ENCODE assay signal across 12 cellular contexts in the genomic region with DNA sequence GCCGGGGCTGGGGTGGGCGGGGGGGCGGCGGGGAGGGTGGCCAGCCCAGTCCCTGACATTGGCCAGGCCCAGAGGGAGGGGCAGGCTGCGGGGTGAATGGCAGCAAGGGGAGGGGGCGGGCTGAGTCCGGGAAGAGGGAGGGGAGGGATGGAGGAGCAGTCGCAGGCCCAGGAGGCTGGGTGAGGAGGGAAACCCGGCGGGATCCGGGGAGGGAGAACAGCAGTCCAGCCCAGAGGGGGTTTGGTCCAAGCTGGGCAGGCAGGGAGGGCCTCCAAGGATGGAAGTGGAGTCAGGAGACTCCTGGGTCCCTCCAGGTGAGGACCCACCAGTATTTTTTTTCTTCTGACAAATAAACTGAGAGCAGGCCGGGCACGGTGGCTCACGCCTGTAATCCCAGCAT. TPM values are rescaled to one million over a fixed set of nuclear protein-coding genes. Genes with fewer than 3 reads are reported as not detected.
DNase-seq lines count a peak whose midpoint lies in the region; ATAC-seq, FAIRE-seq and TF ChIP-seq lines count a peak whose summit lies in the region.
"Had no signal": no experiment of that assay in that cellular context is flagged by ENCODE, and none has a peak within 500 bp of the region (broad histone marks: within the 10 kb centered on the region; RNA-seq: fewer than 3 reads in every experiment).

No MANE protein-coding gene starts in this region.

- H3K4me2 ChIP-seq in DND-41 (ENCODE audit: insufficient read depth, low read length), result peak overlapping the region; percentile 77

- peak overlapping the region in 1 of 2 experiments; percentile 56; a peak in 2 of 4 replicates for H3K4me3 ChIP-seq in DND-41 (ENCODE audit: low read depth in 1 of 2, low read length in 2 of 2)

- H3K9me3 Mint-ChIP-seq in chondrocyte (ENCODE audit: low read depth), result no peaks in the 10 kb centered on the region
- H3K9me3 Mint-ChIP-seq in neural crest cell, result no peaks in the 10 kb centered on the region
- H3K9me3 Mint-ChIP-seq: activated T-helper 17 cell treated with anti-CD3 and anti-CD28 coated beads, Interleukin-2, amount 50 U/mL, for 72 hours; type B pancreatic cell had no signal

- DNase-seq in DND-41 (peak; percentile 54), NCI-H1694 treated with DMSO at 0.1 percent for 48 hours (lab: John Stamatoyannopoulos, UW) (peak; percentile 52), chondrocyte (ENCODE audit: low spot score) (no peak), neural crest cell (ENCODE audit: low read depth, low spot score) (peak; percentile 49), RWPE1 (ENCODE audit: low spot score) (no peak), GM03348 (ENCODE audit: low spot score) (no peak), GM12891 (ENCODE audit: insufficient read length, low spot score) (no peak)
- DNase-seq: GF-D8; stimulated activated CD4-positive, alpha-beta T cell treated with anti-CD3 and anti-CD28 coated beads, Interleukin-1b, Interleukin-23, amount 100 ng/mL, for 48 hours had no signal

- no peaks in the 10 kb centered on the region for H3K9me3 ChIP-seq in DND-41 (ENCODE audit: insufficient read depth, low read length, severe bottlenecking)

- CTCF ChIA-PET in RWPE1 (lab: Yijun Ruan, JAX), result interaction anchor here (0.6 kb wide), 1 partner anchor 55 kb away, joined by 3 read pairs; no protein-coding TSS in a partner anchor

- H3K27me3 Mint-ChIP-seq in chondrocyte (ENCODE audit: low read depth) (peaks cover 19% of the 10 kb centered on the region), neural crest cell (ENCODE audit: low read depth) (peaks cover 50% of the 10 kb centered on the region)

- H3K4me1 ChIP-seq in DND-41 (ENCODE audit: insufficient read depth, low read length), result peaks cover 19% of the 10 kb centered on the region

- H3K27ac ChIP-seq in DND-41 (ENCODE audit: low read length) (no peak overlapping the region), RWPE1 (no peak overlapping the region)

- no peaks in the 10 kb centered on the region for H3K79me2 ChIP-seq in DND-41 (ENCODE audit: insufficient read depth, low read length)

- H2AFZ ChIP-seq in DND-41 (ENCODE audit: low read depth, low read length), result peak overlapping the region; percentile 55

- no peak for TF ChIP-seq POLR2A in GM12891 (IDR thresholded peaks at IDR 0.05; ENCODE audit: low read depth, low read length)

- H4K20me1 ChIP-seq in DND-41 (ENCODE audit: insufficient read depth, low read length), result no peaks in the 10 kb centered on the region; the same call in 1 of the 2 replicates

- H3K36me3 ChIP-seq in DND-41 (ENCODE audit: insufficient read depth, low read length), result no peaks in the 10 kb centered on the region

- TF ChIP-seq CTCF in DND-41 (IDR thresholded peaks at IDR 0.05; ENCODE audit: borderline replicate concordance, extremely low read depth, low read length, poor library complexity, severe bottlenecking), result no peak
- TF ChIP-seq CTCF in chondrocyte (IDR thresholded peaks at IDR 0.05), result no peak
- TF ChIP-seq CTCF in neural crest cell (conservative IDR thresholded peaks at IDR 0.05), result no peak
- TF ChIP-seq CTCF in RWPE1 (conservative IDR thresholded peaks at IDR 0.05; ENCODE audit: low read depth), result no peak

- H3K27ac Mint-ChIP-seq in chondrocyte (ENCODE audit: unreplicated experiment) (no peak overlapping the region), neural crest cell (ENCODE audit: unreplicated experiment) (no peak overlapping the region)
- H3K27ac Mint-ChIP-seq: activated T-helper 17 cell treated with anti-CD3 and anti-CD28 coated beads, Interleukin-2, amount 50 U/mL, for 72 hours; type B pancreatic cell had no signal

- H3K36me3 Mint-ChIP-seq in chondrocyte (ENCODE audit: low read depth) (no peaks in the 10 kb centered on the region), neural crest cell (ENCODE audit: low read depth) (no peaks in the 10 kb centered on the region)
- H3K36me3 Mint-ChIP-seq: type B pancreatic cell had no signal

- peak; percentile 58; the same call in 2 of the 3 replicates for ATAC-seq in DND-41 (ENCODE audit: insufficient read depth, low read depth)
- no peak for ATAC-seq in GM19467 (IDR thresholded peaks at IDR 0.05; ENCODE audit: unreplicated experiment)

- peak overlapping the region; percentile 46; the same call in 1 of the 2 replicates for H3K9ac ChIP-seq in DND-41 (ENCODE audit: low read depth, low read length)

- POLR2A ChIA-PET in RWPE1 (lab: Yijun Ruan, JAX; ENCODE audit: low non-redundant PET), result no interaction called here

- peaks cover 30% of the 10 kb centered on the region for H3K27me3 ChIP-seq in DND-41 (ENCODE audit: insufficient read depth, low read length, poor library complexity)

- FAIRE-seq in GM12891 (lab: Jason Lieb, UNC), result no peak

- H3K4me1 Mint-ChIP-seq in chondrocyte (ENCODE audit: low read depth), result no peaks in the 10 kb centered on the region
- no peaks in the 10 kb centered on the region for H3K4me1 Mint-ChIP-seq in neural crest cell

- peak overlapping the region; percentile 51 for H3K4me3 Mint-ChIP-seq in chondrocyte (ENCODE audit: unreplicated experiment)
- H3K4me3 Mint-ChIP-seq in neural crest cell, result peak overlapping the region; percentile 62
- H3K4me3 Mint-ChIP-seq: activated T-helper 17 cell treated with anti-CD3 and anti-CD28 coated beads, Interleukin-2, amount 50 U/mL, for 72 hours; type B pancreatic cell had no signal

TF ChIP-seq in GM12891, 5 proteins besides CTCF, POLR2A, EP300 and RAD21:
- TF ChIP-seq SPI1 (IDR thresholded peaks at IDR 0.05; ENCODE audit: low read depth, low read length) (no peak), POU2F2 (IDR thresholded peaks at IDR 0.05; ENCODE audit: low read depth, low read length) (no peak), POLR2AphosphoS5 (IDR thresholded peaks at IDR 0.05; ENCODE audit: low read depth, low read length) (no peak), PAX5 (IDR thresholded peaks at IDR 0.05; ENCODE audit: insufficient read depth, low read length, severe bottlenecking) (no peak), TAF1 (IDR thresholded peaks at IDR 0.05; ENCODE audit: low read depth, low read length) (no peak)

RNA-seq across cellular contexts. Expression of a gene that starts 14.4 kb away (rescaled TPM):
- 0.15 to 0.20 TPM in 2 of 3 replicates, not detected in the other for total RNA-seq in chondrocyte
- 0.54 and 0.61 TPM in 2 replicates for total RNA-seq in neural crest cell
- polyA plus RNA-seq in GM12891 (2012; ENCODE audit: low read depth, missing spikeins), result 0.03 TPM

RNA-seq across cellular contexts. Expression of a gene that starts 40.4 kb away (rescaled TPM):
- 44.0 to 60.5 TPM (median 50.6 TPM) in 3 replicates for total RNA-seq in chondrocyte
- 74.3 and 78.6 TPM in 2 replicates for total RNA-seq in neural crest cell
- 22.3 TPM for polyA plus RNA-seq in GM12891 (2012; ENCODE audit: low read depth, missing spikeins)

RNA-seq across cellular contexts. Expression of a gene that starts 52.9 kb away (rescaled TPM):
- total RNA-seq in chondrocyte (30.0 to 32.5 TPM (median 31.3 TPM) in 3 replicates), neural crest cell (50.4 and 55.7 TPM in 2 replicates)
- 17.1 TPM for polyA plus RNA-seq in GM12891 (2012; ENCODE audit: low read depth, missing spikeins)

RNA-seq across cellular contexts. Expression of a gene that starts 52.9 kb away (rescaled TPM):
- total RNA-seq in chondrocyte (303 to 382 TPM (median 312 TPM) in 3 replicates), neural crest cell (100 and 108 TPM in 2 replicates)
- polyA plus RNA-seq in GM12891 (2012; ENCODE audit: low read depth, missing spikeins), result 27.6 TPM

Comparison
In these comparisons a context has a peak if more than half of its experiments do, and no peak if none do; other contexts are left out.
1. DNase-seq: peak in DND-41 (single experiment), NCI-H1694 treated with DMSO at 0.1 percent for 48 hours (single experiment) and neural crest cell (single experiment); none in chondrocyte (single experiment), RWPE1 (single experiment), GM03348 (single experiment) and GM12891 (single experiment).